ENCODE assay signal across 14 cellular contexts in the genomic region with DNA sequence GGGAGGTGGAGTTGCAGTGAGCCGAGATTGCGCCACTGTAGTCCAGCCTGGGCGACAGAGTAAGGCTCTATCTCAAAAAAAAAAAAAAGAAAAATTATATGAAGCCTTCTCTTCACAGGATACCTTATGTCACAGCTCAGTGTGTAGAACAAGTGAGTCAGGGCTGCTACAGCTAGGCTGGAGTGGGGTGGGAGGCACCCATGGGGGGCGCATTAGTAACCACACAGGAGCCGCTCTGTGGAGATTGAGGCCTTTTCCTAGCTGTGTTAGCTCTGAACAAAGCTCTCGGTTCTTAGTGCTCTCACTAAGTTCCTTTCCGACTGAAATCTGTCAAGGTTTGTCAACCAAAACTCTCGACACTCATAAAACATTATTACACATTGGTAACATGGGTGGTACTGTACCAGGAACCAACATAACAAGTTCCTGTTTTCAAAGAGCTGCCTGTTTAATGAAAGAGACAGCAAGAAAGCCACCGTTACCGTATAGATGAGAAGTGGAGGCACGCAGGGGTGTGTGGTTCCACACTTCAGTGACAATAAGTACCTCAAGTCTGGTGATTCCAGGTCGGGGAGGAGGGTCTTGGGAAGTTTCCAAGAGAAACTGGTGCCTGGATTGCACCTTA. TPM values are rescaled to one million over a fixed set of nuclear protein-coding genes. Genes with fewer than 3 reads are reported as not detected.
DNase-seq lines count a peak whose midpoint lies in the region; ATAC-seq lines count a peak whose summit lies in the region.
"Had no signal": no experiment of that assay in that cellular context is flagged by ENCODE, and none has a peak within 500 bp of the region (broad histone marks: within the 10 kb centered on the region; RNA-seq: fewer than 3 reads in every experiment).

No MANE protein-coding gene starts in this region.

- no peak overlapping the region for H3K4me3 Mint-ChIP-seq in activated T-cell treated with anti-CD3 and anti-CD28 coated beads, Interleukin-2, amount 50 U/mL, for 4 hours

- no peaks in the 10 kb centered on the region for H3K9me3 Mint-ChIP-seq in activated T-cell treated with anti-CD3 and anti-CD28 coated beads, Interleukin-2, amount 50 U/mL, for 4 hours

- DNase-seq in activated CD4-positive, CD25-positive, alpha-beta regulatory T cell (lab: John Stamatoyannopoulos, UW), result no peak
- peak; percentile 15 for DNase-seq in activated T-cell treated with anti-CD3 and anti-CD28 coated beads, Interleukin-2, amount 50 U/mL, for 4 hours
- DNase-seq in stimulated activated CD8-positive, alpha-beta memory T cell treated with anti-CD3 and anti-CD28 coated beads, Interleukin-4, amount 100 ng/mL, for 48 hours, result peak; percentile 33
- DNase-seq in SHP77 treated with DMSO at 0.1 percent for 48 hours (lab: John Stamatoyannopoulos, UW) (no peak), H4 (ENCODE audit: low spot score) (no peak)
- DNase-seq: activated CD4-positive, alpha-beta T cell treated with anti-CD3 and anti-CD28 coated beads for 1 hour; NCI-H82; psoas muscle; substantia nigra had no signal

- H3K27me3 Mint-ChIP-seq in activated T-cell treated with anti-CD3 and anti-CD28 coated beads, Interleukin-2, amount 50 U/mL, for 4 hours (ENCODE audit: low read depth), result peaks cover 7% of the 10 kb centered on the region

- H3K4me1 Mint-ChIP-seq in activated T-cell treated with anti-CD3 and anti-CD28 coated beads, Interleukin-2, amount 50 U/mL, for 4 hours (ENCODE audit: low read depth), result peaks cover 27% of the 10 kb centered on the region

- peak; percentile 59 to 82 for ATAC-seq in activated CD4-positive, CD25-positive, alpha-beta regulatory T cell treated with anti-CD3 and anti-CD28 coated beads, Interleukin-2, amount 50 U/mL, for 24 hours
- ATAC-seq in HG03460 (IDR thresholded peaks at IDR 0.05; ENCODE audit: unreplicated experiment), result peak; percentile 58
- peak; percentile 89 to 90 for ATAC-seq in activated T-cell treated with anti-CD3 and anti-CD28 coated beads, Interleukin-2, amount 50 U/mL, for 4 hours
- no peak for ATAC-seq in HG03520 (IDR thresholded peaks at IDR 0.05; ENCODE audit: unreplicated experiment)
- ATAC-seq: psoas muscle had no signal

- H3K36me3 Mint-ChIP-seq in activated T-cell treated with anti-CD3 and anti-CD28 coated beads, Interleukin-2, amount 50 U/mL, for 4 hours (ENCODE audit: insufficient read depth), result no peaks in the 10 kb centered on the region

RNA-seq across cellular contexts. Expression of a gene that starts 4.4 kb away (rescaled TPM):
- total RNA-seq in activated T-cell treated with anti-CD3 and anti-CD28 coated beads, Interleukin-2, amount 50 U/mL, for 4 hours, result not detected
- not detected in 2 replicates for total RNA-seq in H4 (2014; rRNA removed; shearing (Covaris generic))
- total RNA-seq: A172, dermis microvascular lymphatic vessel endothelial cell, psoas muscle had no signal

RNA-seq across cellular contexts. Expression of a gene that starts 46.1 kb away (rescaled TPM):
- not detected for total RNA-seq in activated T-cell treated with anti-CD3 and anti-CD28 coated beads, Interleukin-2, amount 50 U/mL, for 4 hours
- total RNA-seq in H4 (2014; rRNA removed; shearing (Covaris generic)), result not detected in 2 replicates
- total RNA-seq: A172, dermis microvascular lymphatic vessel endothelial cell, psoas muscle had no signal

RNA-seq across cellular contexts. Expression of a gene that starts 52.6 kb away (rescaled TPM):
- total RNA-seq in activated T-cell treated with anti-CD3 and anti-CD28 coated beads, Interleukin-2, amount 50 U/mL, for 4 hours, result 1 to 10 TPM in 2 of 3 donors, under 1 TPM in 1; 0.35 to 1.2 (median 1.0) TPM
- 0.35 and 0.43 TPM in 2 replicates for total RNA-seq in H4 (2014; rRNA removed; shearing (Covaris generic))
- total RNA-seq: A172 had no signal

RNA-seq across cellular contexts. Expression of a gene that starts 52.6 kb away (rescaled TPM):
- not detected for total RNA-seq in activated T-cell treated with anti-CD3 and anti-CD28 coated beads, Interleukin-2, amount 50 U/mL, for 4 hours
- total RNA-seq in H4 (2014; rRNA removed; shearing (Covaris generic)), result not detected in 2 replicates
- total RNA-seq: A172, psoas muscle had no signal

Comparison
In these comparisons a context has a peak if more than half of its experiments do, and no peak if none do; other contexts are left out.
1. DNase-seq: peak in activated T-cell treated with anti-CD3 and anti-CD28 coated beads, Interleukin-2, amount 50 U/mL, for 4 hours (single experiment) and stimulated activated CD8-positive, alpha-beta memory T cell treated with anti-CD3 and anti-CD28 coated beads, Interleukin-4, amount 100 ng/mL, for 48 hours (single experiment); none in activated CD4-positive, CD25-positive, alpha-beta regulatory T cell (0 of 4), SHP77 treated with DMSO at 0.1 percent for 48 hours (single experiment) and H4 (single experiment).